8 cellular contexts compared by ENCODE assay signal in genomic region chr17:15261818-15262290, GRCh38. TPM values are rescaled to one million over a fixed set of nuclear protein-coding genes. Genes with fewer than 3 reads are reported as not detected.
DNase-seq lines count a peak whose midpoint lies in the region; ATAC-seq and TF ChIP-seq lines count a peak whose summit lies in the region.

No MANE protein-coding gene starts in this region.

- DNase-seq in choroid plexus epithelial cell (ENCODE audit: low read depth): peak; percentile 38
- DNase-seq in activated CD4-positive, alpha-beta memory T cell treated with anti-CD3 and anti-CD28 coated beads for 36 hours: no peak
- no peak for DNase-seq in NCI-H2107 (lab: John Stamatoyannopoulos, UW)

- peaks cover 17% of the 10 kb centered on the region for H3K4me1 Mint-ChIP-seq in activated CD4-positive, alpha-beta memory T cell treated with anti-CD3 and anti-CD28 coated beads for 36 hours (ENCODE audit: low read depth)

- TF ChIP-seq CTCF in choroid plexus epithelial cell (conservative IDR thresholded peaks at IDR 0.05; ENCODE audit: low read depth, low read length): no peak

- H3K27me3 Mint-ChIP-seq in activated CD4-positive, alpha-beta memory T cell treated with anti-CD3 and anti-CD28 coated beads for 36 hours: peaks cover 70% of the 10 kb centered on the region

- H3K36me3 Mint-ChIP-seq in activated CD4-positive, alpha-beta memory T cell treated with anti-CD3 and anti-CD28 coated beads for 36 hours: no peaks in the 10 kb centered on the region

- POLR2A ChIA-PET in activated CD4-positive, alpha-beta memory T cell treated with anti-CD3 and anti-CD28 coated beads for 36 hours (lab: Charles Lee): no interaction called here

- H3K4me3 Mint-ChIP-seq in activated CD4-positive, alpha-beta memory T cell treated with anti-CD3 and anti-CD28 coated beads for 36 hours: no peak overlapping the region

- H3K27ac ChIP-seq in HUES6 (ENCODE audit: low read depth, low read length) (no peak overlapping the region; the same call in 1 of the 2 replicates), layer of hippocampus (ENCODE audit: low read depth, low read length) (peak overlapping the region; percentile 95), subcutaneous abdominal adipose tissue (ENCODE audit: low read depth, low read length) (peak overlapping the region; percentile 98)

- CTCF ChIA-PET in activated CD4-positive, alpha-beta memory T cell treated with anti-CD3 and anti-CD28 coated beads for 36 hours (lab: Charles Lee): interaction anchor here (1.0 to 2.5 kb wide), 3 partner anchors 18 to 241 kb away, joined by 3 to 11 read pairs (median 3); no protein-coding TSS in a partner anchor

- no peaks in the 10 kb centered on the region for H3K9me3 ChIP-seq in HUES6 (ENCODE audit: control insufficient read depth, insufficient read depth, low read depth, low read length)
- H3K9me3 ChIP-seq in subcutaneous abdominal adipose tissue (ENCODE audit: control insufficient read depth in 5 of 5, low read length in 5 of 5): no peaks in the 10 kb centered on the region

- peak overlapping the region; percentile 97 for H3K4me3 ChIP-seq in HUES6 (ENCODE audit: low read depth, low read length)
- H3K4me3 ChIP-seq in choroid plexus epithelial cell (ENCODE audit: low read depth, low read length): peak overlapping the region; percentile 79
- H3K4me3 ChIP-seq in subcutaneous abdominal adipose tissue (ENCODE audit: low read depth in 1 of 5, low read length in 5 of 5): peak overlapping the region; percentile 77 to 96 (median 94)

- no peak overlapping the region for H3K27ac Mint-ChIP-seq in activated CD4-positive, alpha-beta memory T cell treated with anti-CD3 and anti-CD28 coated beads for 36 hours

- no peaks in the 10 kb centered on the region for H3K9me3 Mint-ChIP-seq in activated CD4-positive, alpha-beta memory T cell treated with anti-CD3 and anti-CD28 coated beads for 36 hours

- ATAC-seq in GM21528 (IDR thresholded peaks at IDR 0.05; ENCODE audit: low FRiP score, unreplicated experiment) (no peak), HG03097 (IDR thresholded peaks at IDR 0.05; ENCODE audit: low FRiP score, unreplicated experiment) (no peak)

- H3K36me3 ChIP-seq in HUES6 (ENCODE audit: control insufficient read depth, insufficient read depth, low read length) (no peaks in the 10 kb centered on the region; the same call in 1 of the 2 replicates), subcutaneous abdominal adipose tissue (ENCODE audit: control insufficient read depth in 5 of 5, insufficient read depth in 5 of 5, low read length in 5 of 5) (peaks cover 5 to 23% (median 23%) of the 10 kb centered on the region in 5 donors)

- intact Hi-C loops in activated CD4-positive, alpha-beta memory T cell treated with anti-CD3 and anti-CD28 coated beads for 36 hours (cut with micrococcal nuclease): loop anchor here (5.0 kb wide), 1 partner anchor 735 kb away; the partner anchor contains the start of genes TTC19 and ZSWIM7

- H3K9ac ChIP-seq in HUES6 (ENCODE audit: low read length): peak overlapping the region; percentile 90
- H3K9ac ChIP-seq in subcutaneous abdominal adipose tissue (ENCODE audit: low read length in 5 of 5): peak overlapping the region; percentile 88 to 96 (median 91)

- H3K27me3 ChIP-seq in HUES6 (ENCODE audit: control insufficient read depth, insufficient read depth, low read length) (peaks cover 97% of the 10 kb centered on the region), layer of hippocampus (ENCODE audit: control insufficient read depth, insufficient read depth, low read length) (no peaks in the 10 kb centered on the region), subcutaneous abdominal adipose tissue (ENCODE audit: control insufficient read depth in 5 of 5, insufficient read depth in 4 of 5, low read length in 5 of 5) (no peaks in the 10 kb centered on the region)

- peaks cover 10% of the 10 kb centered on the region; the same call in 1 of the 2 replicates for H3K4me1 ChIP-seq in HUES6 (ENCODE audit: control insufficient read depth, insufficient read depth, low read length)
- H3K4me1 ChIP-seq in subcutaneous abdominal adipose tissue (ENCODE audit: control insufficient read depth in 5 of 5, insufficient read depth in 5 of 5, low read length in 5 of 5): peaks cover 12 to 88% (median 74%) of the 10 kb centered on the region in 5 donors

RNA-seq across cellular contexts. Expression of gene PMP22, which starts 3.3 kb away (rescaled TPM):
- total RNA-seq in activated CD4-positive, alpha-beta memory T cell treated with anti-CD3 and anti-CD28 coated beads for 36 hours: not detected
